In genomic region chr1:61233121-61233659, GRCh38 we compare ENCODE assay signal across 25 cellular contexts.
"Had no signal": no experiment of that assay in that cellular context is flagged by ENCODE, and none has a peak within 500 bp of the region (broad histone marks: within the 10 kb centered on the region; RNA-seq: fewer than 3 reads in every experiment).

No MANE protein-coding gene starts in this region.

- H3K36me3 ChIP-seq: breast epithelium, esophagus muscularis mucosa, gastrocnemius medialis, prostate gland, right atrium auricular region, spleen had no signal

- DNase-seq: activated CD4-positive, alpha-beta T cell treated with anti-CD3 and anti-CD28 coated beads for 4 hours; activated CD4-positive, alpha-beta T cell treated with anti-CD3 and anti-CD28 coated beads, Interleukin-2, amount 50 U/mL, for 48 hours; activated CD4-positive, CD25-positive, alpha-beta regulatory T cell; activated CD8-positive, alpha-beta memory T cell treated with anti-CD3 and anti-CD28 coated beads, Interleukin-2, amount 50 U/mL, for 48 hours; activated naive CD4-positive, alpha-beta T cell treated with Interleukin-2 at 50 U/mL for 16 hours; activated naive CD8-positive, alpha-beta T cell treated with anti-CD3 and anti-CD28 coated beads for 36 hours; activated T-cell treated with anti-CD3 and anti-CD28 coated beads, Interleukin-2, amount 50 U/mL, for 4 hours; effector memory CD4-positive, alpha-beta T cell; gastrocnemius medialis; head of caudate nucleus; hypothalamus; left cardiac atrium; naive thymus-derived CD4-positive, alpha-beta T cell; spleen; stimulated activated CD4-positive, alpha-beta T cell treated with anti-CD3 and anti-CD28 coated beads, Interleukin-4, amount 100 ng/mL, for 24 hours; stimulated activated naive CD4-positive, alpha-beta T cell treated with Interleukin-2 at 50 U/mL for 16 hours had no signal

- H3K4me3 Mint-ChIP-seq: activated naive CD8-positive, alpha-beta T cell treated with anti-CD3 and anti-CD28 coated beads for 36 hours; activated T-cell treated with anti-CD3 and anti-CD28 coated beads, Interleukin-2, amount 50 U/mL, for 4 hours; central memory CD8-positive, alpha-beta T cell; naive thymus-derived CD4-positive, alpha-beta T cell had no signal

- H3K27me3 ChIP-seq: breast epithelium, esophagus muscularis mucosa, gastrocnemius medialis, right atrium auricular region, spleen had no signal

- FAIRE-seq: colon, endothelial cell of umbilical vein, TTC549 had no signal

- H3K9me3 ChIP-seq: breast epithelium, esophagus muscularis mucosa, gastrocnemius medialis, prostate gland, right atrium auricular region, spleen had no signal

- ATAC-seq: activated T-cell treated with anti-CD3 and anti-CD28 coated beads, Interleukin-2, amount 50 U/mL, for 4 hours; gastrocnemius medialis; left cardiac atrium; naive thymus-derived CD4-positive, alpha-beta T cell had no signal

- H3K4me3 ChIP-seq: breast epithelium, esophagus muscularis mucosa, gastrocnemius medialis, prostate gland, right atrium auricular region, spleen had no signal

- H3K4me1 Mint-ChIP-seq: activated naive CD8-positive, alpha-beta T cell treated with anti-CD3 and anti-CD28 coated beads for 36 hours; central memory CD8-positive, alpha-beta T cell had no signal

- H3K4me1 ChIP-seq: breast epithelium, prostate gland, spleen had no signal

- H3K27ac Mint-ChIP-seq: activated naive CD8-positive, alpha-beta T cell treated with anti-CD3 and anti-CD28 coated beads for 36 hours; activated T-helper 2 cell treated with anti-CD3 and anti-CD28 coated beads, Interferon-gamma antibody, Interleukin-2, Interleukin-4, amounts not matched to agents 10 μg/mL and 5 μg/mL and 100 μg/mL, durations not matched to agents 14 hours and 24 hours and 36 hours; naive thymus-derived CD4-positive, alpha-beta T cell had no signal

- H3K27ac ChIP-seq: breast epithelium, esophagus muscularis mucosa, gastrocnemius medialis, prostate gland, right atrium auricular region, spleen had no signal

- H3K27me3 Mint-ChIP-seq: central memory CD8-positive, alpha-beta T cell had no signal

- H3K9me3 Mint-ChIP-seq: activated T-cell treated with anti-CD3 and anti-CD28 coated beads, Interleukin-2, amount 50 U/mL, for 4 hours; activated T-helper 2 cell treated with anti-CD3 and anti-CD28 coated beads, Interferon-gamma antibody, Interleukin-2, Interleukin-4, amounts not matched to agents 10 μg/mL and 5 μg/mL and 100 μg/mL, durations not matched to agents 14 hours and 24 hours and 36 hours; central memory CD8-positive, alpha-beta T cell; naive thymus-derived CD4-positive, alpha-beta T cell had no signal

- H3K36me3 Mint-ChIP-seq: activated naive CD8-positive, alpha-beta T cell treated with anti-CD3 and anti-CD28 coated beads for 36 hours had no signal
